9 cellular contexts compared by ENCODE assay signal in the genomic region with DNA sequence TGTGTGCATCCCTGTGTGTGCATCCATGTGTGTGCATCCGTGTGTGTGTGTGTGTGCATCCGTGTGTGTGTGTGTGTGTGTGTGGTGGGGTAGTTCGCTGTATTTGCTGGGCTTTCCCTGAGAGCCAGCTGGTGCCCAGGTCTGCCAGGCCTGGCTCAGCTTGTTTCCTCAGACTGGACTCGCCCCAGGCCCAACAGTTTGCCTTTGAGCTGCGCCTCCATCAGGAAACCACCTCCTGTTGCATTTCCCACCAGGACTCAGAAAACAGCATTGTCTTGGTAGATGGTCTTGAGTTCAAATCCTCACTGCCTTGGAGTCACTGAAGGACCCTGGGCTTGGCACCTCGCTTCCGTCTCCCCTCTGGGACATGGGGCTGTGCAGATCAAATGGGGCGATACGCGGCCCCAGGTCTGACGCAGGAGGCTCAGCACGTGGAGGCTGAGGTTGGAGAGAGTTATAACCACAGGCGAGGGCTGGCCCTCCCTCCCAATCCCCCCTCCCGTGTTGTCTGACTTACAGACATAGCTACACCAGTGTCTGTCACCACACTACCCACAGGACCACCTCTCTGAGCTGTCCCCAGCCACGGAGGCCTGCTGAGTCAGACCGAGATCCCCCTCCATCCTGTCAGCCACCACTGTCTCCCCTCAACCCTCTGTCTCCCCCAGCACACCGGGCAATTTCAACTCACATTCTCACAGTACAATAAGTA. TPM values are rescaled to one million over a fixed set of nuclear protein-coding genes. Genes with fewer than 3 reads are reported as not detected.
DNase-seq lines count a peak whose midpoint lies in the region; ATAC-seq and TF ChIP-seq lines count a peak whose summit lies in the region.
"Had no signal": no experiment of that assay in that cellular context is flagged by ENCODE, and none has a peak within 500 bp of the region (broad histone marks: within the 10 kb centered on the region; RNA-seq: fewer than 3 reads in every experiment).

No MANE protein-coding gene starts in this region.

- TF ChIP-seq CTCF in endothelial cell (IDR thresholded peaks at IDR 0.05; ENCODE audit: unreplicated experiment) = no peak
- TF ChIP-seq CTCF in hepatocyte (IDR thresholded peaks at IDR 0.05; ENCODE audit: poor library complexity) = no peak

- H3K27ac ChIP-seq in hepatocyte = no peak overlapping the region
- H3K27ac ChIP-seq: HL-60 had no signal

- ATAC-seq in GM18867 (IDR thresholded peaks at IDR 0.05; ENCODE audit: unreplicated experiment) (peak; percentile 71), HG03064 (IDR thresholded peaks at IDR 0.05; ENCODE audit: low read depth, unreplicated experiment) (peak; percentile 60)
- ATAC-seq in naive thymus-derived CD8-positive, alpha-beta T cell = peak; percentile 77 to 90

- peak overlapping the region in 9 of 10 donors; percentile 3 to 95 (median 79) for H3K27ac Mint-ChIP-seq in naive thymus-derived CD8-positive, alpha-beta T cell
- no peak overlapping the region for H3K27ac Mint-ChIP-seq in endothelial cell (ENCODE audit: unreplicated experiment)

- no peaks in the 10 kb centered on the region for H3K36me3 Mint-ChIP-seq in naive thymus-derived CD8-positive, alpha-beta T cell
- peaks cover 8% of the 10 kb centered on the region for H3K36me3 Mint-ChIP-seq in endothelial cell (ENCODE audit: low read depth, unreplicated experiment)

- H3K79me2 ChIP-seq in hepatocyte = no peaks in the 10 kb centered on the region

- no peaks in the 10 kb centered on the region for H4K20me1 ChIP-seq in hepatocyte (ENCODE audit: insufficient read depth, poor library complexity, severe bottlenecking)

- H3K36me3 ChIP-seq in hepatocyte (replicated peaks; ENCODE audit: insufficient read depth, low read depth) = no peaks in the 10 kb centered on the region

- H3K4me2 ChIP-seq in hepatocyte = no peak overlapping the region

- peak; percentile 91 for DNase-seq in activated CD8-positive, alpha-beta memory T cell treated with anti-CD3 and anti-CD28 coated beads for 24 hours
- DNase-seq in naive thymus-derived CD8-positive, alpha-beta T cell = peak in 9 of 10 donors; percentile 41 to 77 (median 63)
- DNase-seq in NCI-H345 (lab: John Stamatoyannopoulos, UW) = no peak
- no peak for DNase-seq in endothelial cell (ENCODE audit: low spot score)
- DNase-seq in SK-N-DZ (ENCODE audit: low spot score) = no peak
- no peak for DNase-seq in hepatocyte (ENCODE audit: low spot score)

- POLR2A ChIA-PET in naive thymus-derived CD8-positive, alpha-beta T cell (lab: Charles Lee) = interaction anchor here (0.7 to 1.0 kb wide), 2 partner anchors 45 to 59 kb away, joined by 3 to 4 read pairs; no protein-coding TSS in a partner anchor

- no peak overlapping the region for H3K4me3 ChIP-seq in hepatocyte

- no peaks in the 10 kb centered on the region for H3K27me3 ChIP-seq in hepatocyte

- no peaks in the 10 kb centered on the region for H3K9me3 Mint-ChIP-seq in naive thymus-derived CD8-positive, alpha-beta T cell
- no peaks in the 10 kb centered on the region for H3K9me3 Mint-ChIP-seq in endothelial cell (ENCODE audit: unreplicated experiment)

- peaks cover 6% of the 10 kb centered on the region for H3K4me1 ChIP-seq in hepatocyte (ENCODE audit: insufficient read depth)

- H3K9me2 ChIP-seq in hepatocyte (replicated peaks; ENCODE audit: insufficient read depth) = no peaks in the 10 kb centered on the region

- H3K9me3 ChIP-seq in hepatocyte (ENCODE audit: low read depth) = no peaks in the 10 kb centered on the region

- H2AFZ ChIP-seq in hepatocyte = no peak overlapping the region

- no peaks in the 10 kb centered on the region for H3K27me3 Mint-ChIP-seq in naive thymus-derived CD8-positive, alpha-beta T cell
- H3K27me3 Mint-ChIP-seq in endothelial cell (ENCODE audit: unreplicated experiment) = peaks cover 1% of the 10 kb centered on the region

- WGBS in hepatocyte (ENCODE audit: low lambda C conversion rate, missing lambda C conversion rate) = 93% methylated on average over 6 of the region's 17 CpGs

- H3K4me3 Mint-ChIP-seq in naive thymus-derived CD8-positive, alpha-beta T cell = peak overlapping the region; percentile 9 to 75 (median 64)
- H3K4me3 Mint-ChIP-seq in endothelial cell (ENCODE audit: unreplicated experiment) = no peak overlapping the region

- peaks cover 15 to 59% (median 32%) of the 10 kb centered on the region in 4 donors for H3K4me1 Mint-ChIP-seq in naive thymus-derived CD8-positive, alpha-beta T cell
- H3K4me1 Mint-ChIP-seq in endothelial cell (ENCODE audit: unreplicated experiment) = no peaks in the 10 kb centered on the region

RNA-seq across cellular contexts. Expression of a gene that starts 4.7 kb away (rescaled TPM):
- total RNA-seq in naive thymus-derived CD8-positive, alpha-beta T cell = 10 to 100 TPM; 24.5 to 26.8 TPM
- polyA plus RNA-seq in naive thymus-derived CD8-positive, alpha-beta T cell = 10 to 100 TPM; 52.7 to 58.1 (median 55.6) TPM
- total RNA-seq in endothelial cell (ENCODE audit: unreplicated experiment) = 30.0 TPM
- 97.8 and 113 TPM in 2 replicates for polyA plus RNA-seq in SK-N-DZ (2014; cell fraction: cytosol; rRNA removed)
- 60.1 and 93.7 TPM in 2 replicates for polyA plus RNA-seq in SK-N-DZ (2014; cell fraction: nucleus; rRNA removed)
- total RNA-seq in hepatocyte = 28.1 and 46.7 TPM in 2 replicates
- polyA plus RNA-seq in hepatocyte = 53.0 and 77.0 TPM in 2 replicates

RNA-seq across cellular contexts. Expression of a gene that starts 49.8 kb away (rescaled TPM):
- 10 to 100 TPM; 51.1 to 52.0 TPM for total RNA-seq in naive thymus-derived CD8-positive, alpha-beta T cell
- 10 to 100 TPM in 1 of 3 donors, 1 to 10 TPM in 2; 9.3 to 15.5 (median 9.3) TPM for polyA plus RNA-seq in naive thymus-derived CD8-positive, alpha-beta T cell
- total RNA-seq in endothelial cell (ENCODE audit: unreplicated experiment) (84.4 TPM), hepatocyte (20.8 and 31.8 TPM in 2 replicates)
- polyA plus RNA-seq in SK-N-DZ (2014; cell fraction: cytosol; rRNA removed) = 20.2 and 26.5 TPM in 2 replicates
- 53.8 and 77.3 TPM in 2 replicates for polyA plus RNA-seq in SK-N-DZ (2014; cell fraction: nucleus; rRNA removed)
- 20.6 and 28.9 TPM in 2 replicates for polyA plus RNA-seq in hepatocyte

Comparison
In these comparisons a context has a peak if more than half of its experiments do, and no peak if none do; other contexts are left out.
1. DNase-seq: peak in activated CD8-positive, alpha-beta memory T cell treated with anti-CD3 and anti-CD28 coated beads for 24 hours (single experiment) and naive thymus-derived CD8-positive, alpha-beta T cell (9 of 10); none in NCI-H345 (single experiment), endothelial cell (single experiment), SK-N-DZ (single experiment) and hepatocyte (single experiment).
2. Peak in every context shown above with its lines, with median percentiles within 50 percentile points of each other: ATAC-seq.